Comparison of ENCODE assay signal across 22 cellular contexts in the genomic region with DNA sequence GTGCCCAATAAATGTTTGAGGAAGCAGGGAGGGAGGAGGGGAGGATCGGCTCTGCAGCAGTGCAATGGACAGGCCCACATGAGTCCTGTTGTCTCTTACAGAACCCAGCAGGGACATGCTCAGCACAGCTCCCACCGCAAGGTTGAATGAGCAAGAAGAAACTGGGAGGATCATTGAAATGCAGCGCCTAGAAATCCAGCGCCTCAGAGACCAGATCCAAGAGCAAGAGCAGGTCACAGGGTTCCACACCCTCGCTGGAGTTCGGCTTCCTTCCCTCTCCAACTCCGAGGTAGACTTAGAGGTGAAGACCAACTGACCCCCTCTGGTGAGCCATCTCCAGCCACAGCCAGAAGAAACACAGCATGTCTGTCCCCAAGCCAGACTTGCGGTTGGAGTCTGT. TPM values are rescaled to one million over a fixed set of nuclear protein-coding genes. Genes with fewer than 3 reads are reported as not detected.
DNase-seq lines count a peak whose midpoint lies in the region; ATAC-seq, FAIRE-seq and TF ChIP-seq lines count a peak whose summit lies in the region.
"Had no signal": no experiment of that assay in that cellular context is flagged by ENCODE, and none has a peak within 500 bp of the region (broad histone marks: within the 10 kb centered on the region; RNA-seq: fewer than 3 reads in every experiment).

No MANE protein-coding gene starts in this region.

- TF ChIP-seq CTCF in right lobe of liver (IDR thresholded peaks at IDR 0.05) (no peak), HepG2 (CRISPR knock-in tag; IDR thresholded peaks at IDR 0.05) (no peak), kidney (IDR thresholded peaks at IDR 0.05; ENCODE audit: borderline replicate concordance, extremely low read depth, insufficient read depth) (no peak)

- no peak for TF ChIP-seq RAD21 in HepG2 (CRISPR knock-in tag; IDR thresholded peaks at IDR 0.05)

- ATAC-seq in right lobe of liver (no peak), HepG2 (no peak)
- ATAC-seq in stimulated activated memory B cell treated with anti-CD40 and anti-IgM and Interleukin-4, amounts not matched to agents 10 μg/mL and 1 μg/mL and 100 μg/mL, for 72 hours = peak; percentile 20

- no peak overlapping the region for H3K4me3 Mint-ChIP-seq in stimulated activated memory B cell treated with anti-CD40 and anti-IgM and Interleukin-4, amounts not matched to agents 10 μg/mL and 1 μg/mL and 100 μg/mL, for 72 hours
- H3K4me3 Mint-ChIP-seq: CD14-positive monocyte; CD4-positive, alpha-beta memory T cell had no signal

- peaks cover 26% of the 10 kb centered on the region for H3K27me3 Mint-ChIP-seq in stimulated activated memory B cell treated with anti-CD40 and anti-IgM and Interleukin-4, amounts not matched to agents 10 μg/mL and 1 μg/mL and 100 μg/mL, for 72 hours

- 80% methylated on average over 1 of the region's 8 CpGs for WGBS in right lobe of liver (ENCODE audit: insufficient coverage, low coverage, low lambda C conversion rate, missing lambda C conversion rate)
- 36% methylated on average over 6 of the region's 8 CpGs for WGBS in HepG2 (ENCODE audit: low lambda C conversion rate)

- no peak overlapping the region for H3K27ac Mint-ChIP-seq in stimulated activated memory B cell treated with anti-CD40 and anti-IgM and Interleukin-4, amounts not matched to agents 10 μg/mL and 1 μg/mL and 100 μg/mL, for 72 hours

- no peaks in the 10 kb centered on the region for H3K27me3 ChIP-seq in right lobe of liver
- peaks cover 3 to 15% of the 10 kb centered on the region in 2 experiments; a peak in 4 of 5 replicates for H3K27me3 ChIP-seq in HepG2 (ENCODE audit: control insufficient read depth in 1 of 2, insufficient read depth in 2 of 2, low read length in 2 of 2)
- H3K27me3 ChIP-seq: BLaER1 had no signal

- H3K79me2 ChIP-seq in HepG2 (ENCODE audit: insufficient read depth, low read length) = no peaks in the 10 kb centered on the region

- no peak for TF ChIP-seq EP300 in HepG2 (IDR thresholded peaks at IDR 0.05; ENCODE audit: low read depth in 2 of 2, low read length in 2 of 2)
- no peak for TF ChIP-seq EP300 in HepG2 (CRISPR knock-in tag; IDR thresholded peaks at IDR 0.05; ENCODE audit: borderline replicate concordance)

- H3K4me2 ChIP-seq in HepG2 (ENCODE audit: low read depth, low read length) = no peak overlapping the region
- H3K4me2 ChIP-seq: BLaER1 had no signal

- no TSS peak for BruUV-seq in HepG2 (replicated peaks; lab: Mats Ljungman, UMichigan)

- H3K9ac ChIP-seq in HepG2 (ENCODE audit: insufficient read depth, low read depth, low read length) = no peak overlapping the region
- H3K9ac ChIP-seq in kidney (ENCODE audit: low read length in 2 of 2) = no peak overlapping the region
- H3K9ac ChIP-seq: BLaER1, GM23248 had no signal

- in situ Hi-C loops in HepG2 (cut with HindIII; ENCODE audit: extremely low pct_ligation_motif_present, low pct_unique_long_range_greater_than_20kb) = no loop called here

- intact Hi-C loops in right lobe of liver (cut with DNase I) (no loop called here), HepG2 (cut with micrococcal nuclease; ENCODE audit: unreplicated experiment) (no loop called here), kidney (cut with DNase I) (no loop called here)

- no peak overlapping the region for H2AFZ ChIP-seq in HepG2 (ENCODE audit: low read length)
- H2AFZ ChIP-seq: GM23248 had no signal

- TF ChIP-seq POLR2A in right lobe of liver (IDR thresholded peaks at IDR 0.05) (no peak), HepG2 (IDR thresholded peaks at IDR 0.05; ENCODE audit: insufficient read depth in 1 of 2, low read depth in 2 of 2, low read length in 2 of 2) (no peak)

- H3K9me3 ChIP-seq in right lobe of liver (no peaks in the 10 kb centered on the region), HepG2 (ENCODE audit: low read length) (0 out of 2 replicates have a peak, but pooled peaks cover 12% of the 10 kb centered on the region), kidney (ENCODE audit: control insufficient read depth in 1 of 2, low read length in 2 of 2) (no peaks in the 10 kb centered on the region)

- FAIRE-seq in HepG2 (lab: Jason Lieb, UNC) (no peak), kidney (lab: Jason Lieb, UNC) (no peak)
- FAIRE-seq: G401.6, GM12891, GM18507, HTR-8/SVneo had no signal

- H4K20me1 ChIP-seq in HepG2 (ENCODE audit: insufficient read depth, low read length) = no peaks in the 10 kb centered on the region
- H4K20me1 ChIP-seq: BLaER1 had no signal

- H3K36me3 ChIP-seq in right lobe of liver (no peaks in the 10 kb centered on the region), HepG2 (replicated peaks in 1 of 2; ENCODE audit: control insufficient read depth in 1 of 2, insufficient read depth in 2 of 2, low read length in 2 of 2) (no peaks in the 10 kb centered on the region), kidney (ENCODE audit: control insufficient read depth in 1 of 2, insufficient read depth in 2 of 2, low read length in 2 of 2) (no peaks in the 10 kb centered on the region)
- H3K36me3 ChIP-seq: BLaER1, HAP-1 had no signal

- H3K4me1 ChIP-seq in right lobe of liver (peaks cover 0 to 49% (median 17%) of the 10 kb centered on the region in 4 donors), HepG2 (ENCODE audit: insufficient read depth, low read length) (peaks cover 8% of the 10 kb centered on the region; the same call in 1 of the 2 replicates), kidney (ENCODE audit: control insufficient read depth in 1 of 2, insufficient read depth in 1 of 2, low read depth in 1 of 2, low read length in 2 of 2) (peaks cover 5 to 6% of the 10 kb centered on the region in 2 donors)
- H3K4me1 ChIP-seq: BLaER1, HAP-1 had no signal

- peak in 2 of 3 donors; percentile 2 to 14 for DNase-seq in right lobe of liver
- DNase-seq in HepG2 (ENCODE audit: low spot score) = no peak
- peak; percentile 88 for DNase-seq in mesenteric fat pad (ENCODE audit: low spot score)
- no peak for DNase-seq in kidney
- no peak for DNase-seq in NCI-H345 (lab: John Stamatoyannopoulos, UW)
- no peak for DNase-seq in HuH-7 (ENCODE audit: low spot score)
- no peak for DNase-seq in DMS153 treated with DMSO at 0.1 percent for 48 hours (lab: John Stamatoyannopoulos, UW; ENCODE audit: unreplicated experiment)
- DNase-seq: 8988T; CD4-positive, alpha-beta memory T cell; DMS53; GM23248 had no signal

- peaks cover 7% of the 10 kb centered on the region for H3K4me1 Mint-ChIP-seq in stimulated activated memory B cell treated with anti-CD40 and anti-IgM and Interleukin-4, amounts not matched to agents 10 μg/mL and 1 μg/mL and 100 μg/mL, for 72 hours
- H3K4me1 Mint-ChIP-seq: CD14-positive monocyte; CD4-positive, alpha-beta memory T cell had no signal

- H3K9me3 Mint-ChIP-seq in stimulated activated memory B cell treated with anti-CD40 and anti-IgM and Interleukin-4, amounts not matched to agents 10 μg/mL and 1 μg/mL and 100 μg/mL, for 72 hours = peaks cover 5% of the 10 kb centered on the region

- H3K4me3 ChIP-seq in right lobe of liver = no peak overlapping the region
- no peak overlapping the region for H3K4me3 ChIP-seq in HepG2 (replicated peaks in 1 of 3; ENCODE audit: insufficient read depth in 1 of 3, low read depth in 2 of 3, low read length in 3 of 3)
- no peak overlapping the region for H3K4me3 ChIP-seq in kidney (ENCODE audit: low read length in 2 of 2)
- H3K4me3 ChIP-seq: BLaER1, GM23248, HAP-1 had no signal

- H3K36me3 Mint-ChIP-seq in stimulated activated memory B cell treated with anti-CD40 and anti-IgM and Interleukin-4, amounts not matched to agents 10 μg/mL and 1 μg/mL and 100 μg/mL, for 72 hours = peaks cover 17% of the 10 kb centered on the region
- H3K36me3 Mint-ChIP-seq: CD14-positive monocyte; CD4-positive, alpha-beta memory T cell had no signal

- H3K27ac ChIP-seq in right lobe of liver (no peak overlapping the region), HepG2 (ENCODE audit: extremely low read length, insufficient read depth, low read length) (no peak overlapping the region), kidney (ENCODE audit: low read depth in 2 of 2, low read length in 2 of 2) (no peak overlapping the region)
- H3K27ac ChIP-seq: BLaER1, GM23248 had no signal

- CTCF ChIA-PET in HepG2 (lab: Yijun Ruan, JAX; ENCODE audit: low intra/inter-chr PET ratio, low total read pairs) = no interaction called here

- POLR2A ChIA-PET in HepG2 (lab: Yijun Ruan, JAX) = no interaction called here

RNA-seq across cellular contexts. Expression of gene TMEM125, which starts 15.9 kb away (rescaled TPM):
- total RNA-seq in right lobe of liver (under 1 TPM in 2 of 6 experiments, not detected in 4; 0.21 to 0.27 TPM), HepG2 (2016; rRNA removed; fragmentation: Illumina TruSeq; extraction: Trizol) (not detected in 2 replicates), mesenteric fat pad (not detected), kidney (17.5 TPM)
- total RNA-seq in HepG2 (2016; cell fraction: cytosol; rRNA removed; fragmentation: Illumina TruSeq; extraction: Trizol; ENCODE audit: low read depth) = not detected in 2 replicates
- total RNA-seq in HepG2 (2016; cell fraction: insoluble cytoplasmic fraction; rRNA removed; fragmentation: Illumina TruSeq; extraction: Trizol) = not detected in 2 replicates
- not detected in 2 replicates for total RNA-seq in HepG2 (2016; cell fraction: membrane; rRNA removed; fragmentation: Illumina TruSeq; extraction: Trizol)
- not detected in 2 replicates for total RNA-seq in HepG2 (2016; cell fraction: nucleus; rRNA removed; fragmentation: Illumina TruSeq; extraction: Trizol)
- polyA plus RNA-seq in HepG2 (2011; rRNA removed) (0.03 TPM in 1 of 2 replicates, not detected in the other), kidney (ENCODE audit: insufficient read depth, low read depth, low replicate concordance) (22.0 TPM)
- 0.08 TPM in 2 replicates for polyA plus RNA-seq in HepG2 (2011; cell fraction: cytosol; rRNA removed)
- polyA plus RNA-seq in HepG2 (2011; cell fraction: nucleus; rRNA removed) = 0.09 TPM in 1 of 2 replicates, not detected in the other
- 0.07 TPM in 1 of 2 replicates, not detected in the other for polyA plus RNA-seq in HepG2 (2012)
- polyA plus RNA-seq in HepG2 (2016; cell fraction: cytosol; fragmentation: Illumina TruSeq; extraction: Trizol; ENCODE audit: low read depth) = not detected in 2 replicates
- polyA plus RNA-seq in HepG2 (2016; cell fraction: insoluble cytoplasmic fraction; fragmentation: Illumina TruSeq; extraction: Trizol; ENCODE audit: low read depth) = not detected in 2 replicates
- not detected in 2 replicates for polyA plus RNA-seq in HepG2 (2016; cell fraction: membrane; fragmentation: Illumina TruSeq; extraction: Trizol; ENCODE audit: low read depth)
- polyA plus RNA-seq in HepG2 (2016; cell fraction: nucleus; fragmentation: Illumina TruSeq; extraction: Trizol; ENCODE audit: insufficient read depth, low read depth) = not detected in 2 replicates
- 0.22 TPM in 1 of 2 replicates, not detected in the other for polyA minus RNA-seq in HepG2 (2011; rRNA and poly(A)+ RNA removed; ENCODE audit: low replicate concordance)
- not detected in 2 replicates for polyA minus RNA-seq in HepG2 (2011; cell fraction: cytosol; rRNA and poly(A)+ RNA removed)
- polyA minus RNA-seq in HepG2 (2011; cell fraction: nucleus; rRNA and poly(A)+ RNA removed) = not detected in 2 replicates
- total RNA-seq: A673; CD4-positive, alpha-beta memory T cell; GM23248; H4 had no signal
- polyA plus RNA-seq: AG04450; CD14-positive monocyte; CD4-positive, alpha-beta memory T cell; GM23248 had no signal

RNA-seq across cellular contexts. Expression of gene C1orf210, which starts 31.5 kb away (rescaled TPM):
- 1 to 10 TPM in 4 of 6 experiments, under 1 TPM in 2; 0.58 to 2.7 (median 1.7) TPM for total RNA-seq in right lobe of liver
- total RNA-seq in HepG2 (2016; rRNA removed; fragmentation: Illumina TruSeq; extraction: Trizol) = 0.49 and 0.52 TPM in 2 replicates
- total RNA-seq in HepG2 (2016; cell fraction: cytosol; rRNA removed; fragmentation: Illumina TruSeq; extraction: Trizol; ENCODE audit: low read depth) = 0.44 TPM in 1 of 2 replicates, not detected in the other
- 0.52 and 0.54 TPM in 2 replicates for total RNA-seq in HepG2 (2016; cell fraction: insoluble cytoplasmic fraction; rRNA removed; fragmentation: Illumina TruSeq; extraction: Trizol)
- total RNA-seq in HepG2 (2016; cell fraction: membrane; rRNA removed; fragmentation: Illumina TruSeq; extraction: Trizol) = 0.45 and 0.71 TPM in 2 replicates
- 0.87 TPM in 1 of 2 replicates, not detected in the other for total RNA-seq in HepG2 (2016; cell fraction: nucleus; rRNA removed; fragmentation: Illumina TruSeq; extraction: Trizol)
- polyA plus RNA-seq in HepG2 (2011; rRNA removed) = 5.1 and 7.1 TPM in 2 replicates
- 4.7 and 8.4 TPM in 2 replicates for polyA plus RNA-seq in HepG2 (2011; cell fraction: cytosol; rRNA removed)
- polyA plus RNA-seq in HepG2 (2011; cell fraction: nucleus; rRNA removed) = 0.98 and 2.3 TPM in 2 replicates
- 4.4 and 6.7 TPM in 2 replicates for polyA plus RNA-seq in HepG2 (2012)
- 0.37 and 0.51 TPM in 2 replicates for polyA plus RNA-seq in HepG2 (2016; cell fraction: cytosol; fragmentation: Illumina TruSeq; extraction: Trizol; ENCODE audit: low read depth)
- 0.97 and 1.6 TPM in 2 replicates for polyA plus RNA-seq in HepG2 (2016; cell fraction: insoluble cytoplasmic fraction; fragmentation: Illumina TruSeq; extraction: Trizol; ENCODE audit: low read depth)
- polyA plus RNA-seq in HepG2 (2016; cell fraction: membrane; fragmentation: Illumina TruSeq; extraction: Trizol; ENCODE audit: low read depth) = 0.76 and 0.95 TPM in 2 replicates
- 0.73 and 0.75 TPM in 2 replicates for polyA plus RNA-seq in HepG2 (2016; cell fraction: nucleus; fragmentation: Illumina TruSeq; extraction: Trizol; ENCODE audit: insufficient read depth, low read depth)
- 2.2 TPM in 1 of 2 replicates, not detected in the other for polyA minus RNA-seq in HepG2 (2011; rRNA and poly(A)+ RNA removed; ENCODE audit: low replicate concordance)
- 0.97 and 1.5 TPM in 2 replicates for polyA minus RNA-seq in HepG2 (2011; cell fraction: cytosol; rRNA and poly(A)+ RNA removed)
- 1.4 TPM in 1 of 2 replicates, not detected in the other for polyA minus RNA-seq in HepG2 (2011; cell fraction: nucleus; rRNA and poly(A)+ RNA removed)
- total RNA-seq in mesenteric fat pad = not detected
- 21.1 TPM for total RNA-seq in kidney
- 33.3 TPM for polyA plus RNA-seq in kidney (ENCODE audit: insufficient read depth, low read depth, low replicate concordance)
- total RNA-seq: A673; CD4-positive, alpha-beta memory T cell; GM23248; H4 had no signal
- polyA plus RNA-seq: AG04450; CD14-positive monocyte; CD4-positive, alpha-beta memory T cell; GM23248 had no signal

RNA-seq across cellular contexts. Expression of gene TIE1, which starts 46.9 kb away (rescaled TPM):
- total RNA-seq in right lobe of liver (10 to 100 TPM in 1 of 6 experiments, 1 to 10 TPM in 5; 5.8 to 12.2 (median 8.0) TPM), HepG2 (2016; rRNA removed; fragmentation: Illumina TruSeq; extraction: Trizol) (0.20 and 0.84 TPM in 2 replicates), mesenteric fat pad (42.6 TPM), kidney (46.3 TPM)
- total RNA-seq in HepG2 (2016; cell fraction: cytosol; rRNA removed; fragmentation: Illumina TruSeq; extraction: Trizol; ENCODE audit: low read depth) = not detected in 2 replicates
- total RNA-seq in HepG2 (2016; cell fraction: insoluble cytoplasmic fraction; rRNA removed; fragmentation: Illumina TruSeq; extraction: Trizol) = 0.30 and 0.76 TPM in 2 replicates
- 0.10 and 0.19 TPM in 2 replicates for total RNA-seq in HepG2 (2016; cell fraction: membrane; rRNA removed; fragmentation: Illumina TruSeq; extraction: Trizol)
- 1.3 TPM in 2 replicates for total RNA-seq in HepG2 (2016; cell fraction: nucleus; rRNA removed; fragmentation: Illumina TruSeq; extraction: Trizol)
- polyA plus RNA-seq in HepG2 (2011; rRNA removed) (0.58 and 2.5 TPM in 2 replicates), kidney (ENCODE audit: insufficient read depth, low read depth, low replicate concordance) (15.0 TPM)
- 0.72 and 1.1 TPM in 2 replicates for polyA plus RNA-seq in HepG2 (2011; cell fraction: cytosol; rRNA removed)
- polyA plus RNA-seq in HepG2 (2011; cell fraction: nucleus; rRNA removed) = 2.4 and 4.2 TPM in 2 replicates
- 0.35 and 1.3 TPM in 2 replicates for polyA plus RNA-seq in HepG2 (2012)
- polyA plus RNA-seq in HepG2 (2016; cell fraction: cytosol; fragmentation: Illumina TruSeq; extraction: Trizol; ENCODE audit: low read depth) = 0.09 and 0.11 TPM in 2 replicates
- polyA plus RNA-seq in HepG2 (2016; cell fraction: insoluble cytoplasmic fraction; fragmentation: Illumina TruSeq; extraction: Trizol; ENCODE audit: low read depth) = 0.36 and 0.49 TPM in 2 replicates
- 0.06 and 0.20 TPM in 2 replicates for polyA plus RNA-seq in HepG2 (2016; cell fraction: membrane; fragmentation: Illumina TruSeq; extraction: Trizol; ENCODE audit: low read depth)
- polyA plus RNA-seq in HepG2 (2016; cell fraction: nucleus; fragmentation: Illumina TruSeq; extraction: Trizol; ENCODE audit: insufficient read depth, low read depth) = 0.96 and 1.3 TPM in 2 replicates
- polyA minus RNA-seq in HepG2 (2011; rRNA and poly(A)+ RNA removed; ENCODE audit: low replicate concordance) = 4.2 TPM in 1 of 2 replicates, not detected in the other
- polyA minus RNA-seq in HepG2 (2011; cell fraction: cytosol; rRNA and poly(A)+ RNA removed) = 0.88 and 2.3 TPM in 2 replicates
- polyA minus RNA-seq in HepG2 (2011; cell fraction: nucleus; rRNA and poly(A)+ RNA removed) = 0.75 and 0.77 TPM in 2 replicates
- total RNA-seq: A673; CD4-positive, alpha-beta memory T cell; GM23248 had no signal
- polyA plus RNA-seq: CD14-positive monocyte; CD4-positive, alpha-beta memory T cell had no signal

Comparison
In these comparisons a context has a peak if more than half of its experiments do, and no peak if none do; other contexts are left out.
1. DNase-seq: peak in right lobe of liver (2 of 3) and mesenteric fat pad (single experiment); none in HepG2 (single experiment), kidney (single experiment), NCI-H345 (single experiment), HuH-7 (single experiment) and DMS153 treated with DMSO at 0.1 percent for 48 hours (single experiment).
2. RNA of gene TMEM125, which starts 15.9 kb away (total RNA-seq): 17.5 TPM in kidney (single experiment); not detected in mesenteric fat pad (single experiment), 0.21 to 0.27 TPM in right lobe of liver and not detected in HepG2; every median in the first group is over 10 times any median in the second.